ENCODE assay signal across 30 cellular contexts in the genomic region with DNA sequence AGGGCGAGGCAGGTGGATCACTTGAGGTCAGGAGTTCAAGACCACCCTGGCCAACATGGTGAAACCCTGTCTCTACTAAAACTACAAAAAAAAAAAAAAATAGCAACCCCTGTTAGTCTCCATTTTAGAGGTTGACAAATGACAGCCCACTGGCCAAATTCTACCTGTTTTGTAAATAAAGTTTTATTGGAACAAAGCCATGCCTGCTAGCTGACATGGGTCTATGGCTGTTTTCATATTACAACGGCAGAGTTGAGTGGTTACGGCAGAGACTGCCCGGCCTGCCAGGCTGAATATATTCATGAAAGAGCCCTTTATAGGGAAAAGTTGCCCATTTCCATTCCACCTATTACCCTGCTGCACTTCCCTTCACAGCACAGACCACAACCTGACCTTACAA.
"Had no signal": no experiment of that assay in that cellular context is flagged by ENCODE, and none has a peak within 500 bp of the region (broad histone marks: within the 10 kb centered on the region; RNA-seq: fewer than 3 reads in every experiment).

No MANE protein-coding gene starts in this region.

- H3K4me3 ChIP-seq: colonic mucosa, coronary artery, dorsolateral prefrontal cortex, esophagus muscularis mucosa, esophagus squamous epithelium, gastrocnemius medialis, gastroesophageal sphincter, heart left ventricle, heart right ventricle, hepatocyte had no signal

- H3K27me3 Mint-ChIP-seq: dendritic cell treated with granulocyte-macrophage colony-stimulating factor and Interleukin-4, amounts not matched to agents 40 ng/mL and 50 ng/mL, for 4 days had no signal

- H2AFZ ChIP-seq: hepatocyte had no signal

- ATAC-seq: effector memory CD8-positive, alpha-beta T cell; esophagus mucosa; foreskin keratinocyte; gastrocnemius medialis; gastroesophageal sphincter; heart left ventricle; heart right ventricle had no signal

- H3K4me2 ChIP-seq: hepatocyte had no signal

- DNase-seq: colonic mucosa; cortex of kidney; dermis blood vessel endothelial cell; dorsolateral prefrontal cortex; effector CD4-positive, alpha-beta T cell; effector CD8-positive, alpha-beta T cell; effector memory CD4-positive, alpha-beta T cell; effector memory CD8-positive, alpha-beta T cell; endodermal cell; erythroblast; esophagus squamous epithelium; foreskin fibroblast; foreskin keratinocyte; foreskin melanocyte; gastrocnemius medialis; glutamatergic neuron; head of caudate nucleus; heart left ventricle; heart right ventricle had no signal

- FAIRE-seq: colon, endometrium, endothelial cell of umbilical vein, frontal cortex had no signal

- H3K4me1 Mint-ChIP-seq: endodermal cell had no signal

- H3K9me3 ChIP-seq: colonic mucosa, esophagus muscularis mucosa, esophagus squamous epithelium, gastrocnemius medialis, gastroesophageal sphincter, heart left ventricle, heart right ventricle had no signal

- H3K4me3 Mint-ChIP-seq: dendritic cell treated with granulocyte-macrophage colony-stimulating factor and Interleukin-4, amounts not matched to agents 40 ng/mL and 50 ng/mL, for 4 days; effector memory CD8-positive, alpha-beta T cell; endodermal cell had no signal

- H3K9me3 Mint-ChIP-seq: dendritic cell treated with granulocyte-macrophage colony-stimulating factor and Interleukin-4, amounts not matched to agents 40 ng/mL and 50 ng/mL, for 4 days; effector memory CD8-positive, alpha-beta T cell had no signal

- H3K4me1 ChIP-seq: colonic mucosa, esophagus squamous epithelium, foreskin keratinocyte had no signal

- H3K27ac ChIP-seq: colonic mucosa, coronary artery, epithelial cell of prostate, esophagus muscularis mucosa, esophagus squamous epithelium, foreskin keratinocyte, gastroesophageal sphincter, heart left ventricle, heart right ventricle, hepatocyte had no signal

- H3K27me3 ChIP-seq: colonic mucosa, dorsolateral prefrontal cortex, esophagus muscularis mucosa, esophagus squamous epithelium, foreskin keratinocyte, gastrocnemius medialis, gastroesophageal sphincter, heart left ventricle, heart right ventricle, hepatocyte had no signal

- H3K27ac Mint-ChIP-seq: dendritic cell treated with granulocyte-macrophage colony-stimulating factor and Interleukin-4, amounts not matched to agents 40 ng/mL and 50 ng/mL, for 4 days; effector memory CD8-positive, alpha-beta T cell; endodermal cell had no signal
